Comparison of ENCODE assay signal across 20 cellular contexts in genomic region chr22:50160947-50161346, GRCh38. TPM values are rescaled to one million over a fixed set of nuclear protein-coding genes. Genes with fewer than 3 reads are reported as not detected.
"Had no signal": no experiment of that assay in that cellular context is flagged by ENCODE, and none has a peak within 500 bp of the region (broad histone marks: within the 10 kb centered on the region; RNA-seq: fewer than 3 reads in every experiment).

No MANE protein-coding gene starts in this region.

- H3K4me3 Mint-ChIP-seq: naive thymus-derived CD8-positive, alpha-beta T cell; nephron progenitor cell; stimulated activated memory B cell treated with anti-CD40 and anti-IgM and Interleukin-4, amounts not matched to agents 10 μg/mL and 1 μg/mL and 100 μg/mL, for 72 hours; type B pancreatic cell had no signal

- H3K27ac Mint-ChIP-seq: naive thymus-derived CD8-positive, alpha-beta T cell; nephron progenitor cell; stimulated activated memory B cell treated with anti-CD40 and anti-IgM and Interleukin-4, amounts not matched to agents 10 μg/mL and 1 μg/mL and 100 μg/mL, for 72 hours; type B pancreatic cell had no signal

- H3K36me3 ChIP-seq: esophagus squamous epithelium, lower lobe of right lung, prostate gland, spleen, tibial artery had no signal

- H3K27ac ChIP-seq: coronary artery, esophagus squamous epithelium, lower lobe of right lung, prostate gland, skin epidermis, spleen, testis, tibial artery had no signal

- H3K4me3 ChIP-seq: coronary artery, esophagus squamous epithelium, lower lobe of right lung, prostate gland, skin epidermis, spleen, testis, tibial artery had no signal

- H3K4me1 Mint-ChIP-seq: naive thymus-derived CD8-positive, alpha-beta T cell; stimulated activated memory B cell treated with anti-CD40 and anti-IgM and Interleukin-4, amounts not matched to agents 10 μg/mL and 1 μg/mL and 100 μg/mL, for 72 hours had no signal

- ATAC-seq: left ventricle myocardium superior; lower lobe of right lung; naive thymus-derived CD8-positive, alpha-beta T cell; stimulated activated memory B cell treated with anti-CD40 and anti-IgM and Interleukin-4, amounts not matched to agents 10 μg/mL and 1 μg/mL and 100 μg/mL, for 72 hours; stimulated activated naive CD8-positive, alpha-beta T cell treated with anti-CD3 and anti-CD28 coated beads, Interleukin-15, Interleukin-2, amounts not matched to agents 100 U/mL and 50 U/mL, for 24 hours had no signal

- H3K9me3 ChIP-seq: esophagus squamous epithelium, lower lobe of right lung, prostate gland, spleen, testis, tibial artery had no signal

- H3K36me3 Mint-ChIP-seq: naive thymus-derived CD8-positive, alpha-beta T cell; stimulated activated memory B cell treated with anti-CD40 and anti-IgM and Interleukin-4, amounts not matched to agents 10 μg/mL and 1 μg/mL and 100 μg/mL, for 72 hours; type B pancreatic cell had no signal

- DNase-seq: dermis blood vessel endothelial cell; effector memory CD4-positive, alpha-beta T cell; erythroblast; esophagus squamous epithelium; foreskin melanocyte; hypothalamus; left ventricle myocardium superior; nephron progenitor cell; stimulated activated CD4-positive, alpha-beta T cell treated with anti-CD3 and anti-CD28 coated beads, Interleukin-4, amount 100 ng/mL, for 4 hours; stimulated activated naive CD8-positive, alpha-beta T cell treated with anti-CD3 and anti-CD28 coated beads, Interleukin-15, Interleukin-2, amounts not matched to agents 100 U/mL and 50 U/mL, for 24 hours; testis; tibial artery had no signal

- H3K4me1 ChIP-seq: lower lobe of right lung, prostate gland, spleen, testis, tibial artery had no signal

- H3K9me3 Mint-ChIP-seq: naive thymus-derived CD8-positive, alpha-beta T cell; stimulated activated memory B cell treated with anti-CD40 and anti-IgM and Interleukin-4, amounts not matched to agents 10 μg/mL and 1 μg/mL and 100 μg/mL, for 72 hours; type B pancreatic cell had no signal

- H3K27me3 ChIP-seq: testis had no signal

RNA-seq across cellular contexts. Expression of gene PANX2, which starts 9.6 kb away (rescaled TPM):
- polyA plus RNA-seq: naive thymus-derived CD8-positive, alpha-beta T cell had no signal
